ENCODE assay signal across 16 cellular contexts in genomic region chr11:108218455-108218854, GRCh38. TPM values are rescaled to one million over a fixed set of nuclear protein-coding genes. Genes with fewer than 3 reads are reported as not detected.
DNase-seq lines count a peak whose midpoint lies in the region; ATAC-seq, FAIRE-seq and TF ChIP-seq lines count a peak whose summit lies in the region.
"Had no signal": no experiment of that assay in that cellular context is flagged by ENCODE, and none has a peak within 500 bp of the region (broad histone marks: within the 10 kb centered on the region; RNA-seq: fewer than 3 reads in every experiment).

No MANE protein-coding gene starts in this region.

- H2AFZ ChIP-seq in K562 (ENCODE audit: low read depth, low read length): no peak overlapping the region

- no peak overlapping the region for H3K4me3 Mint-ChIP-seq in activated CD4-positive, alpha-beta T cell treated with anti-CD3 and anti-CD28 coated beads for 36 hours
- H3K4me3 Mint-ChIP-seq in nephron: peak overlapping the region in 2 of 3 experiments; percentile 1 to 59

- H3K36me3 Mint-ChIP-seq in activated CD4-positive, alpha-beta T cell treated with anti-CD3 and anti-CD28 coated beads for 36 hours (ENCODE audit: low read depth): peaks cover 38% of the 10 kb centered on the region
- peaks cover 13% of the 10 kb centered on the region for H3K36me3 Mint-ChIP-seq in nephron (ENCODE audit: low read depth)

- FAIRE-seq in K562 (lab: Jason Lieb, UNC): no peak

- H3K4me3 ChIP-seq in K562 (no peak overlapping the region), H7 (ENCODE audit: insufficient read depth, low read depth, low read length) (no peak overlapping the region)

- no TSS peak for BruUV-seq in K562 (replicated peaks; lab: Mats Ljungman, UMichigan)

- no peak for TF ChIP-seq EP300 in K562 (IDR thresholded peaks at IDR 0.05; ENCODE audit: low read length)

- no peak for DNase-seq in activated CD4-positive, alpha-beta T cell treated with anti-CD3 and anti-CD28 coated beads for 36 hours
- no peak for DNase-seq in activated CD4-positive, alpha-beta T cell treated with anti-CD3 and anti-CD28 coated beads for 4 hours
- DNase-seq in OCI-M1 (lab: John Stamatoyannopoulos, UW): peak; percentile 0
- peak in 2 of 4 experiments; percentile 34 to 48 for DNase-seq in K562 (ENCODE audit: extremely low read depth in 1 of 4, low spot score in 3 of 4)
- no peak for DNase-seq in H7
- DNase-seq in mesenteric fat pad (ENCODE audit: low spot score): no peak
- DNase-seq: 8988T; activated gamma-delta T cell; DMS79 treated with DMSO at 0.1 percent for 48 hours; NCI-H1105 treated with DMSO at 0.1 percent for 48 hours; stimulated activated CD4-positive, alpha-beta T cell treated with anti-CD3 and anti-CD28 coated beads, Interleukin-2, amount 100 ng/mL, for 24 hours had no signal

- no peaks in the 10 kb centered on the region for H3K9me3 ChIP-seq in K562 (replicated peaks; ENCODE audit: control insufficient read depth, insufficient read depth, low read depth, low read length)

- peak overlapping the region; percentile 83 for H3K27ac Mint-ChIP-seq in activated CD4-positive, alpha-beta T cell treated with anti-CD3 and anti-CD28 coated beads for 36 hours
- H3K27ac Mint-ChIP-seq in nephron: no peak overlapping the region

- H3K27me3 ChIP-seq in K562 (ENCODE audit: control insufficient read depth in 2 of 2, insufficient read depth in 2 of 2, low read length in 2 of 2): no peaks in the 10 kb centered on the region
- no peaks in the 10 kb centered on the region for H3K27me3 ChIP-seq in H7 (ENCODE audit: control insufficient read depth, insufficient read depth, low read length)

- peaks cover 58% of the 10 kb centered on the region for H3K36me3 ChIP-seq in K562 (ENCODE audit: control insufficient read depth, insufficient read depth, low read length)
- H3K36me3 ChIP-seq in H7 (replicated peaks; ENCODE audit: control insufficient read depth, insufficient read depth, low read length): no peaks in the 10 kb centered on the region; the same call in 1 of the 2 replicates

- TF ChIP-seq POLR2A in K562 (conservative IDR thresholded peaks at IDR 0.05): no peak

- TF ChIP-seq CTCF in K562 (IDR thresholded peaks at IDR 0.05 in 2 of 3, conservative IDR thresholded peaks at IDR 0.05 in 1 of 3; ENCODE audit: insufficient read depth in 2 of 3, low read depth in 1 of 3, low read length in 3 of 3) (no peak), nephron (IDR thresholded peaks at IDR 0.05; ENCODE audit: unreplicated experiment in 3 of 3) (no peak)

- H3K27me3 Mint-ChIP-seq in activated CD4-positive, alpha-beta T cell treated with anti-CD3 and anti-CD28 coated beads for 36 hours: no peaks in the 10 kb centered on the region
- no peaks in the 10 kb centered on the region for H3K27me3 Mint-ChIP-seq in nephron (ENCODE audit: low read depth)

- peaks cover 10 to 31% of the 10 kb centered on the region in 2 experiments for H3K4me1 ChIP-seq in K562 (replicated peaks in 1 of 2; ENCODE audit: control insufficient read depth in 2 of 2, insufficient read depth in 2 of 2, low read length in 2 of 2)

- H3K9me3 Mint-ChIP-seq in activated CD4-positive, alpha-beta T cell treated with anti-CD3 and anti-CD28 coated beads for 36 hours (ENCODE audit: low read depth): no peaks in the 10 kb centered on the region
- no peaks in the 10 kb centered on the region for H3K9me3 Mint-ChIP-seq in nephron

- POLR2A ChIA-PET in activated CD4-positive, alpha-beta T cell treated with anti-CD3 and anti-CD28 coated beads for 36 hours (lab: Charles Lee): interaction anchor here (0.8 to 1.5 kb wide), 4 partner anchors 14 to 21 kb away, joined by 4 to 12 read pairs (median 5); no protein-coding TSS in a partner anchor
- POLR2A ChIA-PET in K562 (lab: Yijun Ruan, JAX): interaction anchor here (0.6 to 1.8 kb wide), 4 partner anchors 11 to 403 kb away, joined by 3 to 5 read pairs (median 4); no protein-coding TSS in a partner anchor

- no peaks in the 10 kb centered on the region for H3K9me1 ChIP-seq in K562 (ENCODE audit: control insufficient read depth, insufficient read depth, low read length)

- peaks cover 90% of the 10 kb centered on the region for H3K79me2 ChIP-seq in K562 (ENCODE audit: control insufficient read depth, insufficient read depth, low read length)

- in situ Hi-C loops in K562 (cut with MboI): no loop called here

- WGBS in K562 (ENCODE audit: insufficient coverage, low coverage, missing lambda C conversion rate): 49% methylated on average over 2 of the region's 2 CpGs

- H3K4me2 ChIP-seq in K562 (ENCODE audit: insufficient read depth, low read length): peak overlapping the region; percentile 76
- H3K4me2 ChIP-seq: KMS-11 had no signal

- TF ChIP-seq RAD21 in K562 (CRISPR knock-in tag; conservative IDR thresholded peaks at IDR 0.05 in 1 of 2, IDR thresholded peaks at IDR 0.05 in 1 of 2): no peak

- H3K9ac ChIP-seq in K562 (ENCODE audit: insufficient read depth in 1 of 2, low read depth in 2 of 2, low read length in 2 of 2): peak overlapping the region in 1 of 2 experiments; percentile 36; a peak in 2 of 4 replicates
- H3K9ac ChIP-seq: KMS-11 had no signal

- CTCF ChIA-PET in activated CD4-positive, alpha-beta T cell treated with anti-CD3 and anti-CD28 coated beads for 36 hours (lab: Charles Lee): interaction anchor here (0.5 to 1.7 kb wide), 4 partner anchors 10 to 22 kb away, joined by 3 to 7 read pairs (median 3); no protein-coding TSS in a partner anchor
- CTCF ChIA-PET in K562 (lab: Yijun Ruan, JAX; ENCODE audit: low intra/inter-chr PET ratio): no interaction called here

- peak overlapping the region; percentile 67; the same call in 2 of the 3 replicates for H3K27ac ChIP-seq in K562 (ENCODE audit: extremely low read depth, low read depth, low read length)
- H3K27ac ChIP-seq: C4-2B, KMS-11 had no signal

- intact Hi-C loops in activated CD4-positive, alpha-beta T cell treated with anti-CD3 and anti-CD28 coated beads for 36 hours (cut with DNase I, micrococcal nuclease): no loop called here
- intact Hi-C loops in K562 (cut with micrococcal nuclease): loop anchor here (1.0 kb wide), 1 partner anchor 69 kb away; no protein-coding TSS in a partner anchor

- no peak for ATAC-seq in activated CD4-positive, alpha-beta T cell treated with anti-CD3 and anti-CD28 coated beads for 36 hours
- no peak for ATAC-seq in K562
- ATAC-seq in GM19035 (IDR thresholded peaks at IDR 0.05; ENCODE audit: unreplicated experiment): no peak
- ATAC-seq: sciatic nerve had no signal

- peaks cover 24% of the 10 kb centered on the region for H4K20me1 ChIP-seq in K562 (replicated peaks; ENCODE audit: control insufficient read depth, insufficient read depth, low read length)

- peaks cover 65% of the 10 kb centered on the region for H3K4me1 Mint-ChIP-seq in activated CD4-positive, alpha-beta T cell treated with anti-CD3 and anti-CD28 coated beads for 36 hours
- peaks cover 28% of the 10 kb centered on the region for H3K4me1 Mint-ChIP-seq in nephron

RNA-seq across cellular contexts. Expression of gene NPAT, which starts 4.0 kb away (rescaled TPM):
- total RNA-seq in activated CD4-positive, alpha-beta T cell treated with anti-CD3 and anti-CD28 coated beads for 36 hours: 10 to 100 TPM; 28.4 to 45.2 TPM
- total RNA-seq in K562 (2011; cell fraction: chromatin; rRNA removed; ENCODE audit: low replicate concordance): 23.8 and 90.2 TPM in 2 replicates
- total RNA-seq in K562 (2011; cell fraction: nucleolus; rRNA removed): 13.3 and 24.3 TPM in 2 replicates
- 29.5 and 35.3 TPM in 2 replicates for total RNA-seq in K562 (2011; cell fraction: nucleoplasm; rRNA removed)
- total RNA-seq in K562 (2014; rRNA removed): 16.1 and 18.8 TPM in 2 replicates
- 30.0 and 35.1 TPM in 2 replicates for total RNA-seq in K562 (2014; rRNA removed; fragmentation: Illumina TruSeq; extraction: Trizol)
- total RNA-seq in K562 (2015; rRNA removed; fragmentation: Illumina TruSeq; extraction: Trizol): 27.4 and 27.7 TPM in 2 replicates
- 21.6 and 22.1 TPM in 2 replicates for total RNA-seq in K562 (2021)
- polyA plus RNA-seq in K562 (2011; rRNA removed): 21.1 and 24.4 TPM in 2 replicates
- polyA plus RNA-seq in K562 (2011; cell fraction: cytosol; rRNA removed): 5.4 and 8.4 TPM in 2 replicates
- 25.9 and 29.4 TPM in 2 replicates for polyA plus RNA-seq in K562 (2011; cell fraction: nucleus; rRNA removed)
- polyA plus RNA-seq in K562 (2012): 8.5 and 11.3 TPM in 2 replicates
- polyA plus RNA-seq in K562 (2014; fragmentation: Illumina TruSeq; extraction: Trizol): 19.2 and 22.8 TPM in 2 replicates
- polyA plus RNA-seq in K562 (2014; fragmentation: Nextera tagmentation; extraction: Ambion mirVana): 10 to 100 TPM in 1 of 2 experiments, 1 to 10 TPM in 1; 8.8 to 11.1 TPM
- polyA plus RNA-seq in K562 (2014; rRNA removed): 15.9 and 17.3 TPM in 2 replicates
- polyA minus RNA-seq in K562 (2011; rRNA and poly(A)+ RNA removed): 56.2 and 59.9 TPM in 2 replicates
- polyA minus RNA-seq in K562 (2011; cell fraction: cytosol; rRNA and poly(A)+ RNA removed): 14.9 and 19.6 TPM in 2 replicates
- polyA minus RNA-seq in K562 (2011; cell fraction: nucleus; rRNA and poly(A)+ RNA removed): 22.9 and 42.9 TPM in 2 replicates
- 14.1 and 18.8 TPM in 2 replicates for total RNA-seq in H7 (2014; rRNA removed; shearing (Covaris generic))
- total RNA-seq in mesenteric fat pad: 12.1 TPM

RNA-seq across cellular contexts. Expression of gene ATM, which starts 4.4 kb away (rescaled TPM):
- total RNA-seq in activated CD4-positive, alpha-beta T cell treated with anti-CD3 and anti-CD28 coated beads for 36 hours: 10 to 100 TPM; 32.8 to 36.1 TPM
- total RNA-seq in K562 (2011; cell fraction: chromatin; rRNA removed; ENCODE audit: low replicate concordance): 94.8 and 383 TPM in 2 replicates
- total RNA-seq in K562 (2011; cell fraction: nucleolus; rRNA removed): 55.4 and 62.4 TPM in 2 replicates
- total RNA-seq in K562 (2011; cell fraction: nucleoplasm; rRNA removed): 146 and 241 TPM in 2 replicates
- total RNA-seq in K562 (2014; rRNA removed) (22.6 and 34.8 TPM in 2 replicates), K562 (2014; rRNA removed; fragmentation: Illumina TruSeq; extraction: Trizol) (44.0 and 45.4 TPM in 2 replicates), K562 (2015; rRNA removed; fragmentation: Illumina TruSeq; extraction: Trizol) (41.4 and 43.0 TPM in 2 replicates), K562 (2021) (26.2 and 26.9 TPM in 2 replicates), mesenteric fat pad (54.5 TPM)
- polyA plus RNA-seq in K562 (2011; rRNA removed) (42.4 and 46.8 TPM in 2 replicates), K562 (2014; fragmentation: Illumina TruSeq; extraction: Trizol) (16.8 and 23.0 TPM in 2 replicates), K562 (2014; fragmentation: Nextera tagmentation; extraction: Ambion mirVana) (1 to 10 TPM; 8.3 to 9.0 TPM), K562 (2014; rRNA removed) (24.3 and 24.7 TPM in 2 replicates)
- 6.2 and 19.0 TPM in 2 replicates for polyA plus RNA-seq in K562 (2011; cell fraction: cytosol; rRNA removed)
- 58.4 and 79.4 TPM in 2 replicates for polyA plus RNA-seq in K562 (2011; cell fraction: nucleus; rRNA removed)
- polyA plus RNA-seq in K562 (2012): 11.2 and 15.4 TPM in 2 replicates
- polyA minus RNA-seq in K562 (2011; rRNA and poly(A)+ RNA removed): 125 and 138 TPM in 2 replicates
- polyA minus RNA-seq in K562 (2011; cell fraction: cytosol; rRNA and poly(A)+ RNA removed): 19.8 and 31.4 TPM in 2 replicates
- 130 and 239 TPM in 2 replicates for polyA minus RNA-seq in K562 (2011; cell fraction: nucleus; rRNA and poly(A)+ RNA removed)
- 17.7 and 28.0 TPM in 2 replicates for total RNA-seq in H7 (2014; rRNA removed; shearing (Covaris generic))
